ENCODE assay signal across 8 cellular contexts in the genomic region with DNA sequence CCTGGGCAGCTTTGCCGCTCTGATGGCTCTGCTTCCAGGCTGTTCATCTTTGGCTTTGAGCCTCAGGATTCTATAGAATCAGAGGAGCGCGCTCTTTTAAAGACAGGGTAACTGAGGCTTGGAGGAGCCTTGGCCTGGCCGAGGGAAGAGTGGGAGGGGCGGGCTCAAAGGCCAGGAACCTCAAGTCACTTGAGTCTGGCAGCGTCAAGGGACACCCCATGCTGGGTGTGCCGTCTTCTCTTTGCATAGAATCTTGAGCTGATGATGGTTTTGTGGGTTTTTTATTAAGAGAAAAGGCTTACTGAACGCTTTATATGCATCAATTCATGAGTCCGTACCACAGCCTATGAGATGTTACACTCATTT. TPM values are rescaled to one million over a fixed set of nuclear protein-coding genes. Genes with fewer than 3 reads are reported as not detected.
DNase-seq lines count a peak whose midpoint lies in the region; ATAC-seq and TF ChIP-seq lines count a peak whose summit lies in the region.

No MANE protein-coding gene starts in this region.

- peaks cover 32 to 48% (median 35%) of the 10 kb centered on the region in 3 donors for H3K4me1 Mint-ChIP-seq in T-cell

- H3K4me1 ChIP-seq in foreskin keratinocyte: peaks cover 5% of the 10 kb centered on the region

- H3K27me3 ChIP-seq in foreskin keratinocyte: no peaks in the 10 kb centered on the region

- peak overlapping the region; percentile 79 for H3K4me3 ChIP-seq in fibroblast of pulmonary artery (replicated peaks; ENCODE audit: low read depth, low read length)
- H3K4me3 ChIP-seq in skeletal muscle cell (ENCODE audit: low read depth, low read length): peak overlapping the region; percentile 86

- POLR2A ChIA-PET in T-cell (lab: Charles Lee): interaction anchor here in 1 of 2 donors (0.6 kb wide), 1 partner anchor 275 kb away, joined by 4 read pairs; no protein-coding TSS in a partner anchor

- no peaks in the 10 kb centered on the region for H3K27me3 Mint-ChIP-seq in T-cell

- ATAC-seq in GM21723 (IDR thresholded peaks at IDR 0.05; ENCODE audit: unreplicated experiment): peak; percentile 2
- ATAC-seq in T-cell (replicated peaks in 1 of 4): no peak
- no peak for ATAC-seq in foreskin keratinocyte
- no peak for ATAC-seq in GM21423 (IDR thresholded peaks at IDR 0.05; ENCODE audit: unreplicated experiment)

- no peaks in the 10 kb centered on the region for H3K9me3 Mint-ChIP-seq in T-cell

- no peak for TF ChIP-seq CTCF in fibroblast of pulmonary artery (IDR thresholded peaks at IDR 0.05; ENCODE audit: low read length, missing control alignments)
- TF ChIP-seq CTCF in foreskin keratinocyte (conservative IDR thresholded peaks at IDR 0.05): no peak

- no peak overlapping the region for H3K27ac ChIP-seq in foreskin keratinocyte

- CTCF ChIA-PET in T-cell (lab: Charles Lee): interaction anchor here in 1 of 2 donors (0.6 kb wide), 1 partner anchor 765 kb away, joined by 5 read pairs; no protein-coding TSS in a partner anchor

- DNase-seq in T-cell (no peak), fibroblast of pulmonary artery (ENCODE audit: low read depth) (no peak), skeletal muscle cell (ENCODE audit: low read depth) (no peak), foreskin keratinocyte (no peak), DMS53 treated with DMSO at 0.1 percent for 48 hours (lab: John Stamatoyannopoulos, UW; ENCODE audit: unreplicated experiment) (no peak), NCI-H2227 (lab: John Stamatoyannopoulos, UW; ENCODE audit: unreplicated experiment) (no peak)

- peak overlapping the region; percentile 89 to 90 for H3K27ac Mint-ChIP-seq in T-cell

- peaks cover 15% of the 10 kb centered on the region for H3K36me3 Mint-ChIP-seq in T-cell

- peak overlapping the region; percentile 98 to 99 (median 99) for H3K4me3 Mint-ChIP-seq in T-cell

RNA-seq across cellular contexts. Expression of a gene that starts 1.1 kb away (rescaled TPM):
- total RNA-seq in T-cell (100 to 1,000 TPM in 1 of 5 donors, 10 to 100 TPM in 4; 46.2 to 103 (median 77.5) TPM), foreskin keratinocyte (79.4 and 80.9 TPM in 2 replicates)
- polyA plus RNA-seq in foreskin keratinocyte: 128 and 132 TPM in 2 replicates

RNA-seq across cellular contexts. Expression of a gene that starts 42.2 kb away (rescaled TPM):
- total RNA-seq in T-cell (10 to 100 TPM in 3 of 5 donors, 1 to 10 TPM in 2; 5.9 to 13.3 (median 10.5) TPM), foreskin keratinocyte (8.3 and 10.5 TPM in 2 replicates)
- 7.2 and 9.3 TPM in 2 replicates for polyA plus RNA-seq in foreskin keratinocyte

RNA-seq across cellular contexts. Expression of a gene that starts 42.9 kb away (rescaled TPM):
- 10 to 100 TPM; 43.0 to 78.1 (median 70.8) TPM for total RNA-seq in T-cell
- 91.1 and 94.4 TPM in 2 replicates for total RNA-seq in foreskin keratinocyte
- polyA plus RNA-seq in foreskin keratinocyte: 72.9 and 73.1 TPM in 2 replicates

RNA-seq across cellular contexts. Expression of a gene that starts 51.8 kb away (rescaled TPM):
- total RNA-seq in T-cell: not detected
- total RNA-seq in foreskin keratinocyte: not detected in 2 replicates
- polyA plus RNA-seq in foreskin keratinocyte: not detected in 2 replicates
